8 cellular contexts compared by ENCODE assay signal in genomic region chr12:948238-948637, GRCh38. TPM values are rescaled to one million over a fixed set of nuclear protein-coding genes. Genes with fewer than 3 reads are reported as not detected.
DNase-seq lines count a peak whose midpoint lies in the region; ATAC-seq lines count a peak whose summit lies in the region.

No MANE protein-coding gene starts in this region.

- peak overlapping the region; percentile 95 for H3K4me3 ChIP-seq in iPS-11a (ENCODE audit: low read depth, low read length)

- H3K27ac Mint-ChIP-seq in T-helper 1 cell treated with Interleukin-12 subunit alpha and Interleukin-12 subunit beta and Interleukin-4 antibody, amounts not matched to agents 30 μg/mL and 1 μg/mL, for 36 hours = peak overlapping the region; percentile 47
- peak overlapping the region; percentile 54 for H3K27ac Mint-ChIP-seq in activated CD8-positive, alpha-beta T cell treated with anti-CD3 and anti-CD28 coated beads, Interleukin-2, amount 10 ng/mL, durations not matched to agents 7 days and 5 days
- peak overlapping the region; percentile 89 for H3K27ac Mint-ChIP-seq in stimulated activated memory B cell treated with anti-CD40 and anti-IgM and Interleukin-4, amounts not matched to agents 10 μg/mL and 1 μg/mL and 100 μg/mL, for 72 hours

- peaks cover 4% of the 10 kb centered on the region for H3K27me3 Mint-ChIP-seq in T-helper 1 cell treated with Interleukin-12 subunit alpha and Interleukin-12 subunit beta and Interleukin-4 antibody, amounts not matched to agents 30 μg/mL and 1 μg/mL, for 36 hours (ENCODE audit: low read depth)
- peaks cover 4% of the 10 kb centered on the region for H3K27me3 Mint-ChIP-seq in activated CD8-positive, alpha-beta T cell treated with anti-CD3 and anti-CD28 coated beads, Interleukin-2, amount 10 ng/mL, durations not matched to agents 7 days and 5 days (ENCODE audit: low read depth)
- H3K27me3 Mint-ChIP-seq in stimulated activated memory B cell treated with anti-CD40 and anti-IgM and Interleukin-4, amounts not matched to agents 10 μg/mL and 1 μg/mL and 100 μg/mL, for 72 hours = no peaks in the 10 kb centered on the region

- peak overlapping the region; percentile 95 for H3K4me3 Mint-ChIP-seq in T-helper 1 cell treated with Interleukin-12 subunit alpha and Interleukin-12 subunit beta and Interleukin-4 antibody, amounts not matched to agents 30 μg/mL and 1 μg/mL, for 36 hours
- peak overlapping the region; percentile 91 for H3K4me3 Mint-ChIP-seq in activated CD8-positive, alpha-beta T cell treated with anti-CD3 and anti-CD28 coated beads, Interleukin-2, amount 10 ng/mL, durations not matched to agents 7 days and 5 days
- peak overlapping the region; percentile 85 for H3K4me3 Mint-ChIP-seq in stimulated activated memory B cell treated with anti-CD40 and anti-IgM and Interleukin-4, amounts not matched to agents 10 μg/mL and 1 μg/mL and 100 μg/mL, for 72 hours

- peaks cover 14% of the 10 kb centered on the region for H3K36me3 Mint-ChIP-seq in T-helper 1 cell treated with Interleukin-12 subunit alpha and Interleukin-12 subunit beta and Interleukin-4 antibody, amounts not matched to agents 30 μg/mL and 1 μg/mL, for 36 hours (ENCODE audit: low read depth)
- peaks cover 33% of the 10 kb centered on the region for H3K36me3 Mint-ChIP-seq in activated CD8-positive, alpha-beta T cell treated with anti-CD3 and anti-CD28 coated beads, Interleukin-2, amount 10 ng/mL, durations not matched to agents 7 days and 5 days (ENCODE audit: low read depth)
- peaks cover 18% of the 10 kb centered on the region for H3K36me3 Mint-ChIP-seq in stimulated activated memory B cell treated with anti-CD40 and anti-IgM and Interleukin-4, amounts not matched to agents 10 μg/mL and 1 μg/mL and 100 μg/mL, for 72 hours

- no peak for ATAC-seq in activated CD8-positive, alpha-beta T cell treated with anti-CD3 and anti-CD28 coated beads, Interleukin-2, amount 10 ng/mL, durations not matched to agents 7 days and 5 days
- no peak for ATAC-seq in stimulated activated memory B cell treated with anti-CD40 and anti-IgM and Interleukin-4, amounts not matched to agents 10 μg/mL and 1 μg/mL and 100 μg/mL, for 72 hours

- DNase-seq in T-helper 1 cell = no peak
- DNase-seq in activated CD8-positive, alpha-beta T cell treated with anti-CD3 and anti-CD28 coated beads, Interleukin-2, amount 10 ng/mL, durations not matched to agents 7 days and 5 days = no peak
- DNase-seq in iPS-NIHi11 (ENCODE audit: low spot score) = no peak
- no peak for DNase-seq in mesenteric fat pad (ENCODE audit: low spot score)
- no peak for DNase-seq in stimulated activated CD4-positive, alpha-beta T cell treated with anti-CD3 and anti-CD28 coated beads, Interleukin-4, amount 100 ng/mL, for 4 hours

- CTCF ChIA-PET in activated CD8-positive, alpha-beta T cell treated with anti-CD3 and anti-CD28 coated beads, Interleukin-2, amount 10 ng/mL, durations not matched to agents 7 days and 5 days (lab: Charles Lee) = interaction anchor here (0.7 to 1.9 kb wide), 6 partner anchors 43 to 379 kb away, joined by 3 to 17 read pairs (median 9); partner anchors contain the start of gene WNK1

- peaks cover 39% of the 10 kb centered on the region for H3K4me1 Mint-ChIP-seq in T-helper 1 cell treated with Interleukin-12 subunit alpha and Interleukin-12 subunit beta and Interleukin-4 antibody, amounts not matched to agents 30 μg/mL and 1 μg/mL, for 36 hours (ENCODE audit: low read depth)
- peaks cover 50% of the 10 kb centered on the region for H3K4me1 Mint-ChIP-seq in activated CD8-positive, alpha-beta T cell treated with anti-CD3 and anti-CD28 coated beads, Interleukin-2, amount 10 ng/mL, durations not matched to agents 7 days and 5 days (ENCODE audit: low read depth)
- H3K4me1 Mint-ChIP-seq in stimulated activated memory B cell treated with anti-CD40 and anti-IgM and Interleukin-4, amounts not matched to agents 10 μg/mL and 1 μg/mL and 100 μg/mL, for 72 hours = peaks cover 35% of the 10 kb centered on the region

- H3K9me3 Mint-ChIP-seq in T-helper 1 cell treated with Interleukin-12 subunit alpha and Interleukin-12 subunit beta and Interleukin-4 antibody, amounts not matched to agents 30 μg/mL and 1 μg/mL, for 36 hours = no peaks in the 10 kb centered on the region
- no peaks in the 10 kb centered on the region for H3K9me3 Mint-ChIP-seq in activated CD8-positive, alpha-beta T cell treated with anti-CD3 and anti-CD28 coated beads, Interleukin-2, amount 10 ng/mL, durations not matched to agents 7 days and 5 days (ENCODE audit: insufficient read depth)
- no peaks in the 10 kb centered on the region for H3K9me3 Mint-ChIP-seq in stimulated activated memory B cell treated with anti-CD40 and anti-IgM and Interleukin-4, amounts not matched to agents 10 μg/mL and 1 μg/mL and 100 μg/mL, for 72 hours

- POLR2A ChIA-PET in activated CD8-positive, alpha-beta T cell treated with anti-CD3 and anti-CD28 coated beads, Interleukin-2, amount 10 ng/mL, durations not matched to agents 7 days and 5 days (lab: Charles Lee) = interaction anchor here (0.7 to 1.2 kb wide), 2 partner anchors 33 to 559 kb away, joined by 3 to 4 read pairs; partner anchors contain the start of gene KDM5A

RNA-seq across cellular contexts. Expression of gene RAD52, which starts 1.3 kb away (rescaled TPM):
- 10 to 100 TPM; 19.3 to 20.9 TPM for total RNA-seq in activated CD8-positive, alpha-beta T cell treated with anti-CD3 and anti-CD28 coated beads, Interleukin-2, amount 10 ng/mL, durations not matched to agents 7 days and 5 days
- 6.9 TPM for total RNA-seq in mesenteric fat pad

RNA-seq across cellular contexts. Expression of gene ERC1, which starts 42.8 kb away (rescaled TPM):
- total RNA-seq in activated CD8-positive, alpha-beta T cell treated with anti-CD3 and anti-CD28 coated beads, Interleukin-2, amount 10 ng/mL, durations not matched to agents 7 days and 5 days = 10 to 100 TPM; 25.2 to 32.9 TPM
- 81.1 TPM for total RNA-seq in mesenteric fat pad
